ENCODE assay signal across 8 cellular contexts in the genomic region with DNA sequence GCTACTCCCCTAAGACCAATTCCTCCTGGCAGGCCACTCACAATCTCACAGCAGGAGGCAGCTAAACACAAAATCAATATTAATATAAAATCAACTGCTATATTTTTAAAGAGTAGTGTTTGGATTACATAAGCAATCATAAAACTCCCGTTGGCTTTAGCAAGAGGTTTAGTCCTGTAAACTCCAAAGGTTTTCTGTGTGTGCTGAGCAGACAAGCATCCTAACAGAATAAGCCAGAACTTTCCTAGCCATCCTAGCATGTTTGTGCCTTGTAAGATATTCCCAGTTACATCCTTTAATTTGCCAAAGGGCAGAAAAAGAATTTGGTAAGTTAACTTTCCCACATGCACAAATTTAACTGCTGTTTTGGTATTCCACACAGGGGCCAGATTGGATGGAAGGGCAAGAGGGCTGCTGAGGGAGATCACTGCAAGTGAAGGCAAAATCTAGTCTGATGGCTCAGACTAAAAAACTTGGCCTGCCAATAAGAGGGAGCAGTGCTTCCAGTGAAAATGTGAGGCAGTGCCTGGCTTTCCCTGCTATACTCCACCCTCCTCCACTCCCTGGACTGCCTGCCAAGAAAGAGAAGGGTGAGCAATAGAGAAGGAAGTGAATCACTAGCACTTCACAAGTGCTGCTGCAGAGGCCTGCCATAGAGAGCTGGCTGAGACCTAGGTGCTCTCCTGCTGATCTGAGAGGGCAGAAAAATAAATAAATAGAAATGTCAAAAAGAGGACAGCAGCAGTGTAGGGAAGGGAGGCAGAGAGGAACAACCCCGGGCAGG. TPM values are rescaled to one million over a fixed set of nuclear protein-coding genes. Genes with fewer than 3 reads are reported as not detected.
A peak's percentile ranks its signal among the peaks of the same experiment; 100 is the strongest.
DNase-seq lines count a peak whose midpoint lies in the region; TF ChIP-seq lines count a peak whose summit lies in the region.
"Not testable (repeated sequence)": the region's sequence is repeated elsewhere in the genome, so short reads cannot be mapped to it uniquely, and the experiment has no call there.

No MANE protein-coding gene starts in this region.

- H2AFZ ChIP-seq in osteoblast (ENCODE audit: low read length), result not testable (repeated sequence)

- intact Hi-C loops in dorsolateral prefrontal cortex (cut with DNase I), result not testable (repeated sequence)

- not testable (repeated sequence) for H3K27me3 ChIP-seq in CD8-positive, alpha-beta memory T cell (ENCODE audit: insufficient read depth, low read length, poor library complexity, severe bottlenecking); SJSA1 (replicated peaks); dorsolateral prefrontal cortex; osteoblast (ENCODE audit: insufficient read depth, low read length)

- H3K27ac Mint-ChIP-seq in CD8-positive, alpha-beta memory T cell, result peak overlapping the region in 7 of 8 donors; percentile 12 to 89 (median 54)
- peak overlapping the region; percentile 48 to 92 (median 88) for H3K27ac Mint-ChIP-seq in immature natural killer cell

- POLR2A ChIA-PET in CD8-positive, alpha-beta memory T cell (lab: Charles Lee), result interaction anchor here (0.6 kb wide), 1 partner anchor 772 kb away, joined by 6 read pairs; no protein-coding TSS in a partner anchor

- not testable (repeated sequence) for H3K27ac ChIP-seq in CD8-positive, alpha-beta memory T cell (ENCODE audit: low read depth, low read length); SJSA1
- H3K27ac ChIP-seq in dorsolateral prefrontal cortex (peak overlapping the region in 35 of 59 donors; percentile 19 to 80 (median 55)), osteoblast (ENCODE audit: low read depth, low read length) (peak overlapping the region; percentile 77)

- H3K4me3 Mint-ChIP-seq in CD8-positive, alpha-beta memory T cell, result peak overlapping the region in 1 of 7 donors; percentile 63
- H3K4me3 Mint-ChIP-seq in immature natural killer cell, result peak overlapping the region; percentile 64 to 81 (median 68)

- H3K9me3 ChIP-seq in CD8-positive, alpha-beta memory T cell (ENCODE audit: low read length); SJSA1 (replicated peaks); osteoblast (ENCODE audit: low read depth, low read length): not testable (repeated sequence)

- not testable (repeated sequence) for DNase-seq in CD8-positive, alpha-beta memory T cell; immature natural killer cell; osteoblast (ENCODE audit: insufficient read length, low spot score, missing footprints)
- DNase-seq in LoVo (ENCODE audit: low spot score) (peak; percentile 72), SJSA1 (ENCODE audit: low read depth in 1 of 2, low spot score in 2 of 2) (peak; percentile 70 to 89), dorsolateral prefrontal cortex (peak in 9 of 10 donors; percentile 22 to 78 (median 69)), stromal cell of bone marrow (ENCODE audit: low read depth) (peak; percentile 91)
- peak; percentile 6 for DNase-seq in activated naive CD4-positive, alpha-beta T cell treated with Interleukin-2 at 50 U/mL for 16 hours

- H3K4me1 ChIP-seq in CD8-positive, alpha-beta memory T cell (ENCODE audit: insufficient read depth, low read length), result not testable (repeated sequence)
- H3K4me1 ChIP-seq in SJSA1 (replicated peaks) (peaks cover 17% of the 10 kb centered on the region), osteoblast (ENCODE audit: insufficient read depth, low read length) (peaks cover 39% of the 10 kb centered on the region)

- not testable (repeated sequence) for H3K4me3 ChIP-seq in CD8-positive, alpha-beta memory T cell (ENCODE audit: low read length); SJSA1; dorsolateral prefrontal cortex; osteoblast (ENCODE audit: insufficient read depth, low read length)

- not testable (repeated sequence) for H3K36me3 ChIP-seq in CD8-positive, alpha-beta memory T cell (ENCODE audit: insufficient read depth, low read length); SJSA1; osteoblast (ENCODE audit: insufficient read depth, low read length)

- not testable (repeated sequence) for H3K27me3 Mint-ChIP-seq in CD8-positive, alpha-beta memory T cell
- H3K27me3 Mint-ChIP-seq in immature natural killer cell (ENCODE audit: low read depth in 3 of 3), result peaks cover 0 to 11% (median 2%) of the 10 kb centered on the region in 3 donors

- peaks cover 26% of the 10 kb centered on the region for H3K79me2 ChIP-seq in osteoblast (ENCODE audit: insufficient read depth, low read length)

- not testable (repeated sequence) for TF ChIP-seq CTCF in dorsolateral prefrontal cortex (IDR thresholded peaks at IDR 0.05 in 54 of 56, conservative IDR thresholded peaks at IDR 0.05 in 2 of 56; ENCODE audit: low read depth in 1 of 56, partially characterized antibody in 56 of 56); osteoblast (IDR thresholded peaks at IDR 0.05; ENCODE audit: extremely low read depth, low read depth, low read length)

- CTCF ChIA-PET in CD8-positive, alpha-beta memory T cell (lab: Charles Lee), result not testable (repeated sequence)

- H3K4me1 Mint-ChIP-seq in CD8-positive, alpha-beta memory T cell, result peaks cover 40 to 57% (median 51%) of the 10 kb centered on the region in 3 donors
- H3K4me1 Mint-ChIP-seq in immature natural killer cell, result peaks cover 39 to 48% of the 10 kb centered on the region in 2 donors

- not testable (repeated sequence) for H3K9me3 Mint-ChIP-seq in CD8-positive, alpha-beta memory T cell; immature natural killer cell

- not testable (repeated sequence) for H4K20me1 ChIP-seq in osteoblast (ENCODE audit: insufficient read depth, low read length)

- H3K36me3 Mint-ChIP-seq in CD8-positive, alpha-beta memory T cell; immature natural killer cell: not testable (repeated sequence)

- peak overlapping the region; percentile 75 for H3K4me2 ChIP-seq in osteoblast (ENCODE audit: insufficient read depth, low read length)

RNA-seq across cellular contexts. Expression of a gene that starts 39.9 kb away (rescaled TPM):
- under 1 TPM; 0.20 to 0.42 TPM for total RNA-seq in CD8-positive, alpha-beta memory T cell
- 0.13 TPM for polyA plus RNA-seq in CD8-positive, alpha-beta memory T cell
- not detected in 2 replicates for total RNA-seq in SJSA1 (2014; rRNA removed; shearing (Covaris generic))
- total RNA-seq in dorsolateral prefrontal cortex, result 1 to 10 TPM in 51 of 120 experiments, under 1 TPM in 53, not detected in 16; 0.22 to 3.6 (median 0.98) TPM
- polyA plus RNA-seq in immature natural killer cell, result under 1 TPM in 2 of 3 donors, not detected in 1; 0.07 to 0.18 TPM
- total RNA-seq in osteoblast, result under 0.01 and 0.36 TPM in 2 replicates

RNA-seq across cellular contexts. Expression of a gene that starts 44.0 kb away (rescaled TPM):
- 10 to 100 TPM; 19.0 to 19.2 TPM for total RNA-seq in CD8-positive, alpha-beta memory T cell
- 10.6 TPM for polyA plus RNA-seq in CD8-positive, alpha-beta memory T cell
- total RNA-seq in SJSA1 (2014; rRNA removed; shearing (Covaris generic)), result 8.5 and 9.1 TPM in 2 replicates
- total RNA-seq in dorsolateral prefrontal cortex, result 10 to 100 TPM in 118 of 120 experiments, 1 to 10 TPM in 2; 8.2 to 28.9 (median 18.4) TPM
- 10 to 100 TPM in 1 of 3 donors, 1 to 10 TPM in 2; 3.1 to 10.9 (median 5.3) TPM for polyA plus RNA-seq in immature natural killer cell
- total RNA-seq in osteoblast, result 2.5 and 8.0 TPM in 2 replicates
